22 cellular contexts compared by ENCODE assay signal in the genomic region with DNA sequence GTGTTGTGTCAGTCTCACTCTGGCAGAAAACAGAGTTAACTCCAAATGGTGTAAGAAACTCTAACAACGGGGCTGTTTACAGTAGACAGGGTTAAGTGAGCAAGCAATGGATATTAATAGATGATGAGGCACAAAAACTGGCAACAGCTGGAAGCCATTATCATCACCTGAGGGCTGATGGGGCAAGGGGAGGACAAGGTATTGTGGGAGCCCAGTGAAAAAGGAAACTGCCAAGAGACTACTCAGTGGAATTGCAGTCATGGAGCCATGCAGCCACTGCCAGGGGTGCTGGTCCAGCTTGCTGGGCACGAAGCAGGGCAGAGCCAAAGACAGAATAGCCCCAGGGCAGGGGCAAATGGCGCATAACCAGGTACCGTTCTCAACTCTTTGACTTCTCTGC.
"Had no signal": no experiment of that assay in that cellular context is flagged by ENCODE, and none has a peak within 500 bp of the region (broad histone marks: within the 10 kb centered on the region; RNA-seq: fewer than 3 reads in every experiment).

No MANE protein-coding gene starts in this region.

- H3K36me3 ChIP-seq: esophagus muscularis mucosa, heart right ventricle, pancreas had no signal

- H3K27me3 ChIP-seq: body of pancreas, esophagus muscularis mucosa, heart right ventricle, pancreas had no signal

- H3K36me3 Mint-ChIP-seq: activated naive CD4-positive, alpha-beta T cell treated with anti-CD3 and anti-CD28 coated beads, Interleukin-2, amount 50 U/mL, for 72 hours; natural killer cell treated with Interleukin-12 subunit alpha and Interleukin-12 subunit beta and Interleukin-15 and Interleukin-18, amount 100 ng/mL, for 72 hours; stimulated activated memory B cell treated with anti-CD40 and anti-IgM and Interleukin-4, amounts not matched to agents 10 μg/mL and 1 μg/mL and 100 μg/mL, for 72 hours; WTC11 had no signal

- H3K4me1 Mint-ChIP-seq: central memory CD8-positive, alpha-beta T cell; stimulated activated memory B cell treated with anti-CD40 and anti-IgM and Interleukin-4, amounts not matched to agents 10 μg/mL and 1 μg/mL and 100 μg/mL, for 72 hours had no signal

- ATAC-seq: activated CD8-positive, alpha-beta T cell treated with anti-CD3 and anti-CD28 coated beads, Interleukin-2, amount 10 ng/mL, durations not matched to agents 7 days and 5 days; activated naive CD4-positive, alpha-beta T cell treated with anti-CD3 and anti-CD28 coated beads, Interleukin-2, amount 50 U/mL, for 72 hours; body of pancreas; left lobe of liver; natural killer cell treated with Interleukin-12 subunit alpha and Interleukin-12 subunit beta and Interleukin-15 and Interleukin-18, amount 100 ng/mL, for 72 hours; stimulated activated memory B cell treated with anti-CD40 and anti-IgM and Interleukin-4, amounts not matched to agents 10 μg/mL and 1 μg/mL and 100 μg/mL, for 72 hours; WTC11 had no signal

- FAIRE-seq: frontal cortex, pancreas, urothelium cell line had no signal

- DNase-seq: activated CD4-positive, alpha-beta T cell treated with anti-CD3 and anti-CD28 coated beads for 48 hours; activated CD8-positive, alpha-beta memory T cell treated with anti-CD3 and anti-CD28 coated beads, Interleukin-2, amount 50 U/mL, for 4 hours; activated CD8-positive, alpha-beta T cell treated with anti-CD3 and anti-CD28 coated beads, Interleukin-2, amount 10 ng/mL, durations not matched to agents 7 days and 5 days; activated effector memory CD4-positive, alpha-beta T cell treated with anti-CD3 and anti-CD28 coated beads, Interleukin-2, amount 50 U/mL, for 16 hours; activated T-cell treated with anti-CD3 and anti-CD28 coated beads, Interleukin-2, amount 50 U/mL, for 48 hours; amygdala; body of pancreas; cortex of kidney; effector CD4-positive, alpha-beta T cell; heart right ventricle; pancreas; stimulated activated CD4-positive, alpha-beta T cell treated with anti-CD3 and anti-CD28 coated beads, Interleukin-2, amount 100 ng/mL, for 48 hours; T-helper 2 cell had no signal

- H3K9me3 ChIP-seq: body of pancreas, esophagus muscularis mucosa, pancreas had no signal

- H3K27ac Mint-ChIP-seq: activated CD8-positive, alpha-beta T cell treated with anti-CD3 and anti-CD28 coated beads, Interleukin-2, amount 10 ng/mL, durations not matched to agents 7 days and 5 days; activated naive CD4-positive, alpha-beta T cell treated with anti-CD3 and anti-CD28 coated beads, Interleukin-2, amount 50 U/mL, for 72 hours; natural killer cell treated with Interleukin-12 subunit alpha and Interleukin-12 subunit beta and Interleukin-15 and Interleukin-18, amount 100 ng/mL, for 72 hours; stimulated activated memory B cell treated with anti-CD40 and anti-IgM and Interleukin-4, amounts not matched to agents 10 μg/mL and 1 μg/mL and 100 μg/mL, for 72 hours; WTC11 had no signal

- H3K4me1 ChIP-seq: pancreas had no signal

- H3K4me3 ChIP-seq: body of pancreas, esophagus muscularis mucosa, heart right ventricle, pancreas had no signal

- H3K27ac ChIP-seq: body of pancreas, pancreas had no signal

- H3K27me3 Mint-ChIP-seq: central memory CD8-positive, alpha-beta T cell; stimulated activated memory B cell treated with anti-CD40 and anti-IgM and Interleukin-4, amounts not matched to agents 10 μg/mL and 1 μg/mL and 100 μg/mL, for 72 hours had no signal

- H3K9me3 Mint-ChIP-seq: activated naive CD4-positive, alpha-beta T cell treated with anti-CD3 and anti-CD28 coated beads, Interleukin-2, amount 50 U/mL, for 72 hours; central memory CD8-positive, alpha-beta T cell; natural killer cell treated with Interleukin-12 subunit alpha and Interleukin-12 subunit beta and Interleukin-15 and Interleukin-18, amount 100 ng/mL, for 72 hours; stimulated activated memory B cell treated with anti-CD40 and anti-IgM and Interleukin-4, amounts not matched to agents 10 μg/mL and 1 μg/mL and 100 μg/mL, for 72 hours; WTC11 had no signal

- H3K4me3 Mint-ChIP-seq: activated CD8-positive, alpha-beta T cell treated with anti-CD3 and anti-CD28 coated beads, Interleukin-2, amount 10 ng/mL, durations not matched to agents 7 days and 5 days; central memory CD8-positive, alpha-beta T cell; natural killer cell treated with Interleukin-12 subunit alpha and Interleukin-12 subunit beta and Interleukin-15 and Interleukin-18, amount 100 ng/mL, for 72 hours; stimulated activated memory B cell treated with anti-CD40 and anti-IgM and Interleukin-4, amounts not matched to agents 10 μg/mL and 1 μg/mL and 100 μg/mL, for 72 hours; WTC11 had no signal
